ENCODE assay signal across 23 cellular contexts in the genomic region with DNA sequence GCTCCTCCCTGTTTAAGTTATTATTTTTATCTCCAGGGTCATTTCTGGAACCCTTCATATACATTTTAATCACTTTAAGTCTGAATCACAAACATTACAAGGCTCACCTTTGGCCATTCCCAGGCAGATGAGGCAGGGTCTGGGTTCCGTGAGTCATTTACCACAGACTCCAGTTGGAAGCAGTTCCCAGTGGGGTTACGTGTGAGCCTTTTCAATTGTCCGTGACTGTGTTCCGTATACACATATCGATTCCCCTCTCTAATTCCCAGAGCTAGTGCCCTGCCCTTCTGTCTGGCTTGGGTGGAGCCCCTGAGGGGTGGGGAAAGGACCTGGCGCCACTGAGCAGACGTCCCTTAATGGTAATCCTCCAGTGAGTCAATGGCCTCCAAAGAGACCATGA.
"Had no signal": no experiment of that assay in that cellular context is flagged by ENCODE, and none has a peak within 500 bp of the region (broad histone marks: within the 10 kb centered on the region; RNA-seq: fewer than 3 reads in every experiment).

No MANE protein-coding gene starts in this region.

- DNase-seq: activated CD4-positive, alpha-beta memory T cell treated with anti-CD3 and anti-CD28 coated beads, Interleukin-2, amount 10 ng/mL, durations not matched to agents 7 days and 5 days; activated CD4-positive, alpha-beta T cell treated with anti-CD3 and anti-CD28 coated beads for 36 hours; activated CD4-positive, alpha-beta T cell treated with anti-CD3 and anti-CD28 coated beads, Interleukin-2, amount 50 U/mL, for 1 hour; activated gamma-delta T cell treated with Interleukin-2 at 50 U/mL for 16 hours; activated naive CD4-positive, alpha-beta T cell treated with anti-CD3 and anti-CD28 coated beads, Interleukin-2, amount 10 ng/mL, durations not matched to agents 7 days and 5 days; activated naive CD8-positive, alpha-beta T cell treated with anti-CD3 and anti-CD28 coated beads for 36 hours; activated T-cell treated with anti-CD3 and anti-CD28 coated beads for 4 hours; activated T-cell treated with anti-CD3 and anti-CD28 coated beads, Interleukin-2, amount 50 U/mL, for 48 hours; body of pancreas; central memory CD4-positive, alpha-beta T cell; KG1; NCI-H1105 treated with DMSO at 0.1 percent for 48 hours; NCI-H1436 treated with DMSO at 0.1 percent for 48 hours; NCI-H1930; NCI-H2171 treated with DMSO at 0.1 percent for 48 hours; NCI-H226; NCI-H526; NCI-H82; T-cell; T-helper 2 cell; WERI-Rb-1 had no signal

- H3K4me3 Mint-ChIP-seq: activated CD4-positive, alpha-beta memory T cell treated with anti-CD3 and anti-CD28 coated beads, Interleukin-2, amount 10 ng/mL, durations not matched to agents 7 days and 5 days; activated CD4-positive, alpha-beta T cell treated with anti-CD3 and anti-CD28 coated beads for 36 hours; activated naive CD4-positive, alpha-beta T cell treated with anti-CD3 and anti-CD28 coated beads, Interleukin-2, amount 10 ng/mL, durations not matched to agents 7 days and 5 days; activated naive CD8-positive, alpha-beta T cell treated with anti-CD3 and anti-CD28 coated beads for 36 hours; activated T-helper 17 cell treated with anti-CD3 and anti-CD28 coated beads, Interleukin-2, amount 50 U/mL, for 72 hours; T-cell had no signal

- H3K4me3 ChIP-seq: body of pancreas, SK-N-MC had no signal

- H3K9me3 ChIP-seq: body of pancreas had no signal

- H3K27ac Mint-ChIP-seq: activated CD4-positive, alpha-beta memory T cell treated with anti-CD3 and anti-CD28 coated beads, Interleukin-2, amount 10 ng/mL, durations not matched to agents 7 days and 5 days; activated CD4-positive, alpha-beta T cell treated with anti-CD3 and anti-CD28 coated beads for 36 hours; activated naive CD4-positive, alpha-beta T cell treated with anti-CD3 and anti-CD28 coated beads, Interleukin-2, amount 10 ng/mL, durations not matched to agents 7 days and 5 days; activated naive CD8-positive, alpha-beta T cell treated with anti-CD3 and anti-CD28 coated beads for 36 hours; activated T-helper 17 cell treated with anti-CD3 and anti-CD28 coated beads, Interleukin-2, amount 50 U/mL, for 72 hours; T-cell had no signal

- H3K27me3 ChIP-seq: body of pancreas had no signal

- H3K36me3 ChIP-seq: WERI-Rb-1 had no signal

- ATAC-seq: activated CD4-positive, alpha-beta T cell treated with anti-CD3 and anti-CD28 coated beads for 36 hours; activated T-helper 17 cell treated with anti-CD3 and anti-CD28 coated beads, Interleukin-2, amount 50 U/mL, for 72 hours; body of pancreas; T-cell had no signal

- H3K9me3 Mint-ChIP-seq: activated CD4-positive, alpha-beta memory T cell treated with anti-CD3 and anti-CD28 coated beads, Interleukin-2, amount 10 ng/mL, durations not matched to agents 7 days and 5 days; activated naive CD4-positive, alpha-beta T cell treated with anti-CD3 and anti-CD28 coated beads, Interleukin-2, amount 10 ng/mL, durations not matched to agents 7 days and 5 days; activated naive CD8-positive, alpha-beta T cell treated with anti-CD3 and anti-CD28 coated beads for 36 hours; activated T-helper 17 cell treated with anti-CD3 and anti-CD28 coated beads, Interleukin-2, amount 50 U/mL, for 72 hours had no signal

- H3K27me3 Mint-ChIP-seq: activated CD4-positive, alpha-beta T cell treated with anti-CD3 and anti-CD28 coated beads for 36 hours; activated naive CD4-positive, alpha-beta T cell treated with anti-CD3 and anti-CD28 coated beads, Interleukin-2, amount 10 ng/mL, durations not matched to agents 7 days and 5 days; activated naive CD8-positive, alpha-beta T cell treated with anti-CD3 and anti-CD28 coated beads for 36 hours; activated T-helper 17 cell treated with anti-CD3 and anti-CD28 coated beads, Interleukin-2, amount 50 U/mL, for 72 hours; T-cell had no signal

- H3K36me3 Mint-ChIP-seq: activated naive CD4-positive, alpha-beta T cell treated with anti-CD3 and anti-CD28 coated beads, Interleukin-2, amount 10 ng/mL, durations not matched to agents 7 days and 5 days; activated naive CD8-positive, alpha-beta T cell treated with anti-CD3 and anti-CD28 coated beads for 36 hours had no signal

- H3K4me1 ChIP-seq: body of pancreas had no signal

- H3K27ac ChIP-seq: body of pancreas, SK-N-MC, WERI-Rb-1 had no signal

- H3K4me1 Mint-ChIP-seq: activated CD4-positive, alpha-beta memory T cell treated with anti-CD3 and anti-CD28 coated beads, Interleukin-2, amount 10 ng/mL, durations not matched to agents 7 days and 5 days; activated CD4-positive, alpha-beta T cell treated with anti-CD3 and anti-CD28 coated beads for 36 hours; activated naive CD4-positive, alpha-beta T cell treated with anti-CD3 and anti-CD28 coated beads, Interleukin-2, amount 10 ng/mL, durations not matched to agents 7 days and 5 days; activated naive CD8-positive, alpha-beta T cell treated with anti-CD3 and anti-CD28 coated beads for 36 hours; activated T-helper 17 cell treated with anti-CD3 and anti-CD28 coated beads, Interleukin-2, amount 50 U/mL, for 72 hours; T-cell had no signal
